Comparison of ENCODE assay signal across 8 cellular contexts in genomic region chr7:140062118-140062527, GRCh38.
DNase-seq lines count a peak whose midpoint lies in the region; ATAC-seq and TF ChIP-seq lines count a peak whose summit lies in the region.

No MANE protein-coding gene starts in this region.

- H3K27me3 Mint-ChIP-seq in memory B cell: no peaks in the 10 kb centered on the region
- no peaks in the 10 kb centered on the region for H3K27me3 Mint-ChIP-seq in stimulated activated memory B cell treated with anti-CD40 and anti-IgM and Interleukin-4, amounts not matched to agents 10 μg/mL and 1 μg/mL and 100 μg/mL, for 72 hours

- TF ChIP-seq CTCF in cardiac fibroblast (IDR thresholded peaks at IDR 0.05; ENCODE audit: low read depth, low read length): no peak

- peaks cover 29% of the 10 kb centered on the region for H3K4me1 Mint-ChIP-seq in memory B cell
- peaks cover 48% of the 10 kb centered on the region for H3K4me1 Mint-ChIP-seq in stimulated activated memory B cell treated with anti-CD40 and anti-IgM and Interleukin-4, amounts not matched to agents 10 μg/mL and 1 μg/mL and 100 μg/mL, for 72 hours

- H3K36me3 Mint-ChIP-seq in memory B cell: peaks cover 24% of the 10 kb centered on the region
- peaks cover 29% of the 10 kb centered on the region for H3K36me3 Mint-ChIP-seq in stimulated activated memory B cell treated with anti-CD40 and anti-IgM and Interleukin-4, amounts not matched to agents 10 μg/mL and 1 μg/mL and 100 μg/mL, for 72 hours

- H3K4me3 ChIP-seq in cardiac fibroblast (replicated peaks in 1 of 2; ENCODE audit: low read depth in 2 of 2, low read length in 2 of 2): peak overlapping the region; percentile 45 to 63

- DNase-seq in activated CD4-positive, CD25-positive, alpha-beta regulatory T cell (lab: John Stamatoyannopoulos, UW): peak in 3 of 4 experiments; percentile 10 to 32 (median 17)
- no peak for DNase-seq in activated CD4-positive, CD25-positive, alpha-beta regulatory T cell treated with anti-CD3 and anti-CD28 coated beads, Interleukin-2, amount 50 U/mL, for 72 hours
- DNase-seq in T-helper 22 cell (ENCODE audit: low read depth): peak; percentile 48
- DNase-seq in cardiac fibroblast (ENCODE audit: low read depth in 2 of 2): peak; percentile 8 to 14
- DNase-seq in memory B cell (ENCODE audit: low spot score in 2 of 2): peak; percentile 52 to 59
- DNase-seq in NCI-H1048 (lab: John Stamatoyannopoulos, UW): no peak

- peak overlapping the region; percentile 95 for H3K27ac Mint-ChIP-seq in memory B cell
- peak overlapping the region; percentile 97 for H3K27ac Mint-ChIP-seq in stimulated activated memory B cell treated with anti-CD40 and anti-IgM and Interleukin-4, amounts not matched to agents 10 μg/mL and 1 μg/mL and 100 μg/mL, for 72 hours

- peaks cover 12% of the 10 kb centered on the region for H3K9me3 Mint-ChIP-seq in memory B cell
- H3K9me3 Mint-ChIP-seq in stimulated activated memory B cell treated with anti-CD40 and anti-IgM and Interleukin-4, amounts not matched to agents 10 μg/mL and 1 μg/mL and 100 μg/mL, for 72 hours: peaks cover 14% of the 10 kb centered on the region

- H3K4me3 Mint-ChIP-seq in memory B cell: peak overlapping the region; percentile 98
- H3K4me3 Mint-ChIP-seq in stimulated activated memory B cell treated with anti-CD40 and anti-IgM and Interleukin-4, amounts not matched to agents 10 μg/mL and 1 μg/mL and 100 μg/mL, for 72 hours: peak overlapping the region; percentile 95

- ATAC-seq in HG03175 (IDR thresholded peaks at IDR 0.05; ENCODE audit: unreplicated experiment): peak; percentile 32
- peak; percentile 67 for ATAC-seq in memory B cell (ENCODE audit: low read depth)
- ATAC-seq in stimulated activated memory B cell treated with anti-CD40 and anti-IgM and Interleukin-4, amounts not matched to agents 10 μg/mL and 1 μg/mL and 100 μg/mL, for 72 hours: peak; percentile 76

Comparison
In these comparisons a context has a peak if more than half of its experiments do, and no peak if none do; other contexts are left out.
1. DNase-seq: peak in activated CD4-positive, CD25-positive, alpha-beta regulatory T cell (3 of 4), T-helper 22 cell (single experiment), cardiac fibroblast (2 of 2) and memory B cell (2 of 2); none in activated CD4-positive, CD25-positive, alpha-beta regulatory T cell treated with anti-CD3 and anti-CD28 coated beads, Interleukin-2, amount 50 U/mL, for 72 hours (single experiment) and NCI-H1048 (single experiment).
2. Peak in every context shown above with its lines, with median percentiles within 50 percentile points of each other: ATAC-seq.